32 cellular contexts compared by ENCODE assay signal in the genomic region with DNA sequence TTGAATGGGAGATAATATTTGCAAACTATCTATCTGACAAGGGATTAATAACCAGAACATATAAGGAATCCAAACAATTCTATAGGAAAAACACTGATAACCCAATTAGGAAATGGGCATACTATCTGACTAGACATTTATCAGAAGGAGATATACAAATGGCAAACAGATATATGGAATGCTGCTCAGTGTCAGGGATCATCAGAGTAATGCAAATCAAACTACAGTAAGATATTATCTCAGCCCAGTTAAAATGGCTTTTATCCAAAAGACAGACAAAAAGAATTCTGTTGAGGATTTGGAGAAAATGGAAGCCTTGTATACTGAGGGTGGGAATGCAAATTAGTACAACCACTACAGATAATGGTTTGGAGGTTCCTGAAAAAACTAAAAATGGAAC.
"Had no signal": no experiment of that assay in that cellular context is flagged by ENCODE, and none has a peak within 500 bp of the region (broad histone marks: within the 10 kb centered on the region; RNA-seq: fewer than 3 reads in every experiment).

No MANE protein-coding gene starts in this region.

- H3K9me3 ChIP-seq: adrenal gland, body of pancreas, esophagus muscularis mucosa, gastroesophageal sphincter had no signal

- H3K27me3 ChIP-seq: adrenal gland, body of pancreas, esophagus muscularis mucosa, foreskin keratinocyte, gastroesophageal sphincter, heart right ventricle had no signal

- DNase-seq: activated CD4-positive, alpha-beta memory T cell treated with anti-CD3 and anti-CD28 coated beads, Interleukin-2, amount 10 ng/mL, durations not matched to agents 7 days and 5 days; activated CD4-positive, alpha-beta T cell treated with anti-CD3 and anti-CD28 coated beads for 1 hour; activated CD4-positive, alpha-beta T cell treated with anti-CD3 and anti-CD28 coated beads for 4 hours; activated CD4-positive, alpha-beta T cell treated with anti-CD3 and anti-CD28 coated beads, Interleukin-2, amount 10 ng/mL, durations not matched to agents 7 days and 5 days; activated CD4-positive, alpha-beta T cell treated with anti-CD3 and anti-CD28 coated beads, Interleukin-2, amount 50 U/mL, for 4 hours; activated CD8-positive, alpha-beta memory T cell treated with anti-CD3 and anti-CD28 coated beads, Interleukin-2, amount 50 U/mL, for 48 hours; activated gamma-delta T cell; activated naive CD4-positive, alpha-beta T cell treated with Interleukin-2 at 50 U/mL for 16 hours; activated naive CD8-positive, alpha-beta T cell treated with anti-CD3 and anti-CD28 coated beads for 36 hours; activated naive CD8-positive, alpha-beta T cell treated with anti-CD3 and anti-CD28 coated beads, Interleukin-2, amount 50 U/mL, for 24 hours; activated T-cell treated with anti-CD3 and anti-CD28 coated beads for 4 hours; activated T-cell treated with anti-CD3 and anti-CD28 coated beads, Interleukin-2, amount 50 U/mL, for 24 hours; activated T-cell treated with anti-CD3 and anti-CD28 coated beads, Interleukin-2, amount 50 U/mL, for 72 hours; adrenal gland; amygdala; aorta; body of pancreas; caudate nucleus; cortex of kidney; dermis blood vessel endothelial cell; effector CD4-positive, alpha-beta T cell; effector memory CD8-positive, alpha-beta T cell; erythroblast; foreskin keratinocyte; heart right ventricle; T-helper 2 cell had no signal

- ATAC-seq: activated naive CD8-positive, alpha-beta T cell treated with anti-CD3 and anti-CD28 coated beads, Interleukin-2, amount 50 U/mL, for 24 hours; activated T-cell treated with anti-CD3 and anti-CD28 coated beads, Interleukin-2, amount 50 U/mL, for 72 hours; body of pancreas; effector memory CD8-positive, alpha-beta T cell; foreskin keratinocyte; gastroesophageal sphincter; heart right ventricle; WTC11 had no signal

- H3K27ac ChIP-seq: adrenal gland, body of pancreas, esophagus muscularis mucosa, foreskin keratinocyte, gastroesophageal sphincter, heart right ventricle, VCaP had no signal

- H3K4me1 ChIP-seq: adrenal gland, body of pancreas, esophagus muscularis mucosa, foreskin keratinocyte, gastroesophageal sphincter, heart right ventricle had no signal

- H3K4me3 ChIP-seq: adrenal gland, body of pancreas, esophagus muscularis mucosa, gastroesophageal sphincter, heart right ventricle had no signal

- H3K36me3 ChIP-seq: adrenal gland, esophagus muscularis mucosa, gastroesophageal sphincter, heart right ventricle had no signal

- FAIRE-seq: colon, TTC549 had no signal
